In the genomic region with DNA sequence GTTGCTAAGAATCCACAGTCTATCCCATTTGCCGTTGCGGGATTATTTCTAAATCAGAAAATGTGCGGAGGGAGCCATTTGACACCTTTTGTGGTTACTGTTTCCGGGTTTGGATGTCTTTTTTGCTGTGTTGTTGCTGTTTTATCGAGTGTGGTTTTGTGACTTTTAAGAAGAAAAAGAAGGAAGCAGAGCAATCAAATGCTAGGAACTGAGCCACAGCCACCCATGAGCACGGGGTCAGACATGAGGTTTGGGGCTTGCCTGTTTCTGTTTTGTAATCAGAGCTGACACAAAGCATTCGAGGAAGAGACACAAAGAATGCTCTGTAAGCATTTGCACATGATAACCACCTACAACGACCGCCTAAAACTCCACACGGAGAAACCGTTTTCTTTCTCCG, we compare ENCODE assay signal across 15 cellular contexts. TPM values are rescaled to one million over a fixed set of nuclear protein-coding genes. Genes with fewer than 3 reads are reported as not detected.
DNase-seq lines count a peak whose midpoint lies in the region; ATAC-seq and TF ChIP-seq lines count a peak whose summit lies in the region.
"Had no signal": no experiment of that assay in that cellular context is flagged by ENCODE, and none has a peak within 500 bp of the region (broad histone marks: within the 10 kb centered on the region; RNA-seq: fewer than 3 reads in every experiment).

No MANE protein-coding gene starts in this region.

- H3K27ac Mint-ChIP-seq in CD8-positive, alpha-beta memory T cell: peak overlapping the region; percentile 10 to 91 (median 84)
- peak overlapping the region; percentile 86 for H3K27ac Mint-ChIP-seq in activated T-helper 17 cell treated with anti-CD3 and anti-CD28 coated beads, Interleukin-2, amount 50 U/mL, for 72 hours
- H3K27ac Mint-ChIP-seq in neural crest cell (ENCODE audit: unreplicated experiment): peak overlapping the region; percentile 47

- DNase-seq in CD8-positive, alpha-beta memory T cell: peak in 3 of 5 donors; percentile 18 to 68 (median 48)
- peak; percentile 55 for DNase-seq in NOMO-1 treated with dmso at 0.1 percent for 144 hours (lab: John Stamatoyannopoulos, UW; ENCODE audit: unreplicated experiment)
- no peak for DNase-seq in neural crest cell (ENCODE audit: low read depth, low spot score)
- DNase-seq in D341Med (ENCODE audit: low spot score): no peak
- no peak for DNase-seq in hippocampal formation (lab: John Stamatoyannopoulos, UW)
- DNase-seq: DMS53; GM23248; NCI-H1092; NK-92 treated with Interleukin-12 subunit alpha and Interleukin-12 subunit beta, amount 100 ng/mL, for 24 hours; retina; WERI-Rb-1 had no signal

- TF ChIP-seq CTCF in neural crest cell (conservative IDR thresholded peaks at IDR 0.05): no peak

- H3K4me3 ChIP-seq in CD8-positive, alpha-beta memory T cell (ENCODE audit: low read length): no peak overlapping the region
- H3K4me3 ChIP-seq: GM23248 had no signal

- peak; percentile 76 for ATAC-seq in activated T-helper 17 cell treated with anti-CD3 and anti-CD28 coated beads, Interleukin-2, amount 50 U/mL, for 72 hours (replicated peaks)
- ATAC-seq in GM21786 (IDR thresholded peaks at IDR 0.05; ENCODE audit: unreplicated experiment) (no peak), GM19351 (IDR thresholded peaks at IDR 0.05; ENCODE audit: unreplicated experiment) (no peak)
- ATAC-seq: left colon had no signal

- H3K36me3 Mint-ChIP-seq in CD8-positive, alpha-beta memory T cell: peaks cover 0 to 29% (median 3%) of the 10 kb centered on the region in 3 donors
- peaks cover 93% of the 10 kb centered on the region for H3K36me3 Mint-ChIP-seq in activated T-helper 17 cell treated with anti-CD3 and anti-CD28 coated beads, Interleukin-2, amount 50 U/mL, for 72 hours (ENCODE audit: low read depth)
- no peaks in the 10 kb centered on the region for H3K36me3 Mint-ChIP-seq in neural crest cell (ENCODE audit: low read depth)

- no peak overlapping the region for H3K27ac ChIP-seq in CD8-positive, alpha-beta memory T cell (ENCODE audit: low read depth, low read length)
- H3K27ac ChIP-seq: GM23248, WERI-Rb-1 had no signal

- H3K9me3 Mint-ChIP-seq in CD8-positive, alpha-beta memory T cell: no peaks in the 10 kb centered on the region
- H3K9me3 Mint-ChIP-seq in activated T-helper 17 cell treated with anti-CD3 and anti-CD28 coated beads, Interleukin-2, amount 50 U/mL, for 72 hours: no peaks in the 10 kb centered on the region
- H3K9me3 Mint-ChIP-seq in neural crest cell: no peaks in the 10 kb centered on the region

- peaks cover 4% of the 10 kb centered on the region for H3K36me3 ChIP-seq in CD8-positive, alpha-beta memory T cell (ENCODE audit: insufficient read depth, low read length)

- no peaks in the 10 kb centered on the region for H3K27me3 ChIP-seq in CD8-positive, alpha-beta memory T cell (ENCODE audit: insufficient read depth, low read length, poor library complexity, severe bottlenecking)

- no peaks in the 10 kb centered on the region for H3K9me3 ChIP-seq in CD8-positive, alpha-beta memory T cell (ENCODE audit: low read length)

- CTCF ChIA-PET in CD8-positive, alpha-beta memory T cell (lab: Charles Lee): interaction anchor here (0.7 to 2.1 kb wide), 4 partner anchors 8 to 512 kb away, joined by 3 to 4 read pairs (median 4); no protein-coding TSS in a partner anchor

- H3K4me1 Mint-ChIP-seq in CD8-positive, alpha-beta memory T cell: peaks cover 28 to 37% (median 35%) of the 10 kb centered on the region in 3 donors
- peaks cover 40% of the 10 kb centered on the region for H3K4me1 Mint-ChIP-seq in activated T-helper 17 cell treated with anti-CD3 and anti-CD28 coated beads, Interleukin-2, amount 50 U/mL, for 72 hours
- H3K4me1 Mint-ChIP-seq in neural crest cell: peaks cover 28% of the 10 kb centered on the region

- H3K4me1 ChIP-seq in CD8-positive, alpha-beta memory T cell (ENCODE audit: insufficient read depth, low read length): peaks cover 19% of the 10 kb centered on the region

- H3K27me3 Mint-ChIP-seq in CD8-positive, alpha-beta memory T cell: peaks cover 0 to 2% of the 10 kb centered on the region in 2 donors
- H3K27me3 Mint-ChIP-seq in activated T-helper 17 cell treated with anti-CD3 and anti-CD28 coated beads, Interleukin-2, amount 50 U/mL, for 72 hours: no peaks in the 10 kb centered on the region
- H3K27me3 Mint-ChIP-seq in neural crest cell (ENCODE audit: low read depth): peaks cover 19% of the 10 kb centered on the region

- H3K4me3 Mint-ChIP-seq in CD8-positive, alpha-beta memory T cell: peak overlapping the region in 6 of 7 donors; percentile 54 to 72 (median 66)
- peak overlapping the region; percentile 62 for H3K4me3 Mint-ChIP-seq in activated T-helper 17 cell treated with anti-CD3 and anti-CD28 coated beads, Interleukin-2, amount 50 U/mL, for 72 hours
- H3K4me3 Mint-ChIP-seq in neural crest cell: peak overlapping the region; percentile 52

- POLR2A ChIA-PET in CD8-positive, alpha-beta memory T cell (lab: Charles Lee): no interaction called here

RNA-seq across cellular contexts. Expression of a gene that starts 53.1 kb away (rescaled TPM):
- 10 to 100 TPM; 31.2 to 32.7 TPM for total RNA-seq in CD8-positive, alpha-beta memory T cell
- 45.1 TPM for polyA plus RNA-seq in CD8-positive, alpha-beta memory T cell
- total RNA-seq in activated T-helper 17 cell treated with anti-CD3 and anti-CD28 coated beads, Interleukin-2, amount 50 U/mL, for 72 hours: 10 to 100 TPM; 17.2 to 19.8 TPM
- total RNA-seq in neural crest cell: 32.7 and 33.2 TPM in 2 replicates

Comparison
In these comparisons a context has a peak if more than half of its experiments do, and no peak if none do; other contexts are left out.
1. DNase-seq: peak in CD8-positive, alpha-beta memory T cell (3 of 5) and NOMO-1 treated with dmso at 0.1 percent for 144 hours (single experiment); none in neural crest cell (single experiment), D341Med (single experiment) and hippocampal formation (0 of 2).
2. Peak in every context shown above with its lines, with median percentiles within 50 percentile points of each other: H3K27ac Mint-ChIP-seq and H3K4me3 Mint-ChIP-seq.